Comparison of ENCODE assay signal across 28 cellular contexts in genomic region chr13:67018775-67019174, GRCh38.
"Had no signal": no experiment of that assay in that cellular context is flagged by ENCODE, and none has a peak within 500 bp of the region (broad histone marks: within the 10 kb centered on the region; RNA-seq: fewer than 3 reads in every experiment).

No MANE protein-coding gene starts in this region.

- H3K4me1 ChIP-seq: adrenal gland, ascending aorta, colonic mucosa had no signal

- FAIRE-seq: frontal cortex had no signal

- H3K27me3 ChIP-seq: adrenal gland, ascending aorta, breast epithelium, cardiac muscle cell, colonic mucosa had no signal

- H3K9me3 ChIP-seq: adrenal gland, ascending aorta, breast epithelium, colonic mucosa had no signal

- DNase-seq: activated CD4-positive, alpha-beta memory T cell treated with anti-CD3 and anti-CD28 coated beads for 36 hours; activated CD4-positive, alpha-beta T cell treated with anti-CD3 and anti-CD28 coated beads for 36 hours; activated CD4-positive, alpha-beta T cell treated with anti-CD3 and anti-CD28 coated beads, Interleukin-2, amount 10 ng/mL, durations not matched to agents 24 days and 14 days; activated CD4-positive, CD25-positive, alpha-beta regulatory T cell; activated CD4-positive, CD25-positive, alpha-beta regulatory T cell treated with anti-CD3 and anti-CD28 coated beads, Interleukin-2, amount 50 U/mL, for 72 hours; activated CD8-positive, alpha-beta memory T cell treated with anti-CD3 and anti-CD28 coated beads, Interleukin-2, amount 10 ng/mL, durations not matched to agents 7 days and 5 days; activated CD8-positive, alpha-beta memory T cell treated with anti-CD3 and anti-CD28 coated beads, Interleukin-2, amount 50 U/mL, for 4 hours; activated CD8-positive, alpha-beta T cell treated with anti-CD3 and anti-CD28 coated beads, Interleukin-2, amount 10 ng/mL, durations not matched to agents 7 days and 5 days; activated effector memory CD4-positive, alpha-beta T cell treated with anti-CD3 and anti-CD28 coated beads, Interleukin-2, amount 50 U/mL, for 16 hours; activated naive CD4-positive, alpha-beta T cell treated with anti-CD3 and anti-CD28 coated beads for 36 hours; activated naive CD8-positive, alpha-beta T cell treated with anti-CD3 and anti-CD28 coated beads for 36 hours; activated naive CD8-positive, alpha-beta T cell treated with anti-CD3 and anti-CD28 coated beads, Interleukin-2, amount 50 U/mL, for 24 hours; activated T-cell treated with anti-CD3 and anti-CD28 coated beads, Interleukin-2, amount 50 U/mL, for 1 hour; activated T-cell treated with anti-CD3 and anti-CD28 coated beads, Interleukin-2, amount 50 U/mL, for 48 hours; adrenal gland; amygdala; central memory CD4-positive, alpha-beta T cell; cerebellar nuclear complex; colonic mucosa; effector memory CD4-positive, alpha-beta T cell; endodermal cell; foreskin fibroblast; head of caudate nucleus; T-helper 2 cell had no signal

- H3K27ac ChIP-seq: adrenal gland, ascending aorta, breast epithelium, cardiac muscle cell, colonic mucosa had no signal

- H3K36me3 ChIP-seq: adrenal gland, ascending aorta, breast epithelium, cardiac muscle cell, colonic mucosa had no signal

- H3K4me3 ChIP-seq: adrenal gland, ascending aorta, breast epithelium, cardiac muscle cell, colonic mucosa had no signal
